ENCODE assay signal across 30 cellular contexts in genomic region chr9:137215196-137215986, GRCh38. TPM values are rescaled to one million over a fixed set of nuclear protein-coding genes. Genes with fewer than 3 reads are reported as not detected.
"Had no signal": no experiment of that assay in that cellular context is flagged by ENCODE, and none has a peak within 500 bp of the region (broad histone marks: within the 10 kb centered on the region; RNA-seq: fewer than 3 reads in every experiment).

No MANE protein-coding gene starts in this region.

- H3K9me3 ChIP-seq: esophagus squamous epithelium, gastrocnemius medialis, heart right ventricle, left lung, lower lobe of right lung had no signal

- H3K27me3 ChIP-seq: esophagus squamous epithelium, gastrocnemius medialis, heart right ventricle, left lung had no signal

- H3K27ac ChIP-seq: coronary artery, epithelial cell of prostate, esophagus squamous epithelium, gastrocnemius medialis, heart right ventricle, left lung, lower lobe of right lung had no signal

- FAIRE-seq: colon, endometrium, islet of Langerhans, keratinocyte had no signal

- H3K27me3 Mint-ChIP-seq: effector memory CD8-positive, alpha-beta T cell; naive thymus-derived CD4-positive, alpha-beta T cell had no signal

- H3K27ac Mint-ChIP-seq: endodermal cell, memory B cell had no signal

- H3K4me3 Mint-ChIP-seq: effector memory CD8-positive, alpha-beta T cell; endodermal cell; memory B cell; naive thymus-derived CD4-positive, alpha-beta T cell had no signal

- H3K9me3 Mint-ChIP-seq: effector memory CD8-positive, alpha-beta T cell; endodermal cell; memory B cell; naive thymus-derived CD4-positive, alpha-beta T cell had no signal

- H3K36me3 ChIP-seq: gastrocnemius medialis had no signal

- ATAC-seq: effector memory CD8-positive, alpha-beta T cell; esophagus mucosa; gastrocnemius medialis; heart right ventricle; left cardiac atrium; left lung; left ventricle myocardium superior; lower lobe of right lung; naive thymus-derived CD4-positive, alpha-beta T cell had no signal

- DNase-seq: effector CD8-positive, alpha-beta T cell; effector memory CD8-positive, alpha-beta T cell; endodermal cell; erythroblast; esophagus squamous epithelium; foreskin fibroblast; foreskin melanocyte; gastrocnemius medialis; glutamatergic neuron; head of caudate nucleus; heart right ventricle; hippocampal formation; left cardiac atrium; left lung; left ventricle myocardium superior; lower lobe of right lung; mesendoderm; midbrain; naive thymus-derived CD4-positive, alpha-beta T cell had no signal

- H3K4me3 ChIP-seq: coronary artery, esophagus squamous epithelium, gastrocnemius medialis, heart right ventricle, left lung, lower lobe of right lung had no signal

RNA-seq across cellular contexts. Expression of gene RNF208, which starts 6.6 kb away (rescaled TPM):
- total RNA-seq: lung microvascular endothelial cell had no signal
- polyA plus RNA-seq: keratinocyte; naive thymus-derived CD4-positive, alpha-beta T cell had no signal

RNA-seq across cellular contexts. Expression of gene CYSRT1, which starts 9.6 kb away (rescaled TPM):
- total RNA-seq: left ventricle myocardium superior had no signal

RNA-seq across cellular contexts. Expression of gene RNF224, which starts 11.9 kb away (rescaled TPM):
- total RNA-seq: gastrocnemius medialis, glomerular endothelial cell, kidney epithelial cell, left cardiac atrium, left ventricle myocardium superior, lung microvascular endothelial cell had no signal
- polyA plus RNA-seq: heart right ventricle; keratinocyte; naive thymus-derived CD4-positive, alpha-beta T cell had no signal
